In the genomic region with DNA sequence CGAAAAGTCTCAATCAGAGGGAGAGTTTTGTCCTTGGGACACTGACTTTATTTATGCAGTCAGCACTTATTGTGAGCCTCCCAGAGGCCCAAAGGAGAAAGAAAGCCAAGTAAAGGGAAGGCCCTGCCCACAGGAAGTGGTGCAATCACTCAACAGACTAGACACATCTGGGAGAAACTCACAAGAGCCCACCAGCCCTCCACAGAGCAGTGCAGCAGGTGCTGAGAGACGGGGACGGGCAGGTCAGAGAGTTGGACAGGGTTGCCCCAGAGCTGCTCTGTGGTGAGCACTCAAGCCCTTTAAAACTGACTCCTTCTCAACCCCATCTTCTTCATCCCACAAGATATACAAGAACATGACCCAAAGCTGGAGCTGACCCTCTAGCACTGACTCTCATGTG, we compare ENCODE assay signal across 1 cellular context.
TF ChIP-seq lines count a peak whose summit lies in the region.

No MANE protein-coding gene starts in this region.

TF ChIP-seq in GM23338, 12 proteins besides CTCF, POLR2A, EP300 and RAD21 (continued from another document):
- TF ChIP-seq, protein P1, sequence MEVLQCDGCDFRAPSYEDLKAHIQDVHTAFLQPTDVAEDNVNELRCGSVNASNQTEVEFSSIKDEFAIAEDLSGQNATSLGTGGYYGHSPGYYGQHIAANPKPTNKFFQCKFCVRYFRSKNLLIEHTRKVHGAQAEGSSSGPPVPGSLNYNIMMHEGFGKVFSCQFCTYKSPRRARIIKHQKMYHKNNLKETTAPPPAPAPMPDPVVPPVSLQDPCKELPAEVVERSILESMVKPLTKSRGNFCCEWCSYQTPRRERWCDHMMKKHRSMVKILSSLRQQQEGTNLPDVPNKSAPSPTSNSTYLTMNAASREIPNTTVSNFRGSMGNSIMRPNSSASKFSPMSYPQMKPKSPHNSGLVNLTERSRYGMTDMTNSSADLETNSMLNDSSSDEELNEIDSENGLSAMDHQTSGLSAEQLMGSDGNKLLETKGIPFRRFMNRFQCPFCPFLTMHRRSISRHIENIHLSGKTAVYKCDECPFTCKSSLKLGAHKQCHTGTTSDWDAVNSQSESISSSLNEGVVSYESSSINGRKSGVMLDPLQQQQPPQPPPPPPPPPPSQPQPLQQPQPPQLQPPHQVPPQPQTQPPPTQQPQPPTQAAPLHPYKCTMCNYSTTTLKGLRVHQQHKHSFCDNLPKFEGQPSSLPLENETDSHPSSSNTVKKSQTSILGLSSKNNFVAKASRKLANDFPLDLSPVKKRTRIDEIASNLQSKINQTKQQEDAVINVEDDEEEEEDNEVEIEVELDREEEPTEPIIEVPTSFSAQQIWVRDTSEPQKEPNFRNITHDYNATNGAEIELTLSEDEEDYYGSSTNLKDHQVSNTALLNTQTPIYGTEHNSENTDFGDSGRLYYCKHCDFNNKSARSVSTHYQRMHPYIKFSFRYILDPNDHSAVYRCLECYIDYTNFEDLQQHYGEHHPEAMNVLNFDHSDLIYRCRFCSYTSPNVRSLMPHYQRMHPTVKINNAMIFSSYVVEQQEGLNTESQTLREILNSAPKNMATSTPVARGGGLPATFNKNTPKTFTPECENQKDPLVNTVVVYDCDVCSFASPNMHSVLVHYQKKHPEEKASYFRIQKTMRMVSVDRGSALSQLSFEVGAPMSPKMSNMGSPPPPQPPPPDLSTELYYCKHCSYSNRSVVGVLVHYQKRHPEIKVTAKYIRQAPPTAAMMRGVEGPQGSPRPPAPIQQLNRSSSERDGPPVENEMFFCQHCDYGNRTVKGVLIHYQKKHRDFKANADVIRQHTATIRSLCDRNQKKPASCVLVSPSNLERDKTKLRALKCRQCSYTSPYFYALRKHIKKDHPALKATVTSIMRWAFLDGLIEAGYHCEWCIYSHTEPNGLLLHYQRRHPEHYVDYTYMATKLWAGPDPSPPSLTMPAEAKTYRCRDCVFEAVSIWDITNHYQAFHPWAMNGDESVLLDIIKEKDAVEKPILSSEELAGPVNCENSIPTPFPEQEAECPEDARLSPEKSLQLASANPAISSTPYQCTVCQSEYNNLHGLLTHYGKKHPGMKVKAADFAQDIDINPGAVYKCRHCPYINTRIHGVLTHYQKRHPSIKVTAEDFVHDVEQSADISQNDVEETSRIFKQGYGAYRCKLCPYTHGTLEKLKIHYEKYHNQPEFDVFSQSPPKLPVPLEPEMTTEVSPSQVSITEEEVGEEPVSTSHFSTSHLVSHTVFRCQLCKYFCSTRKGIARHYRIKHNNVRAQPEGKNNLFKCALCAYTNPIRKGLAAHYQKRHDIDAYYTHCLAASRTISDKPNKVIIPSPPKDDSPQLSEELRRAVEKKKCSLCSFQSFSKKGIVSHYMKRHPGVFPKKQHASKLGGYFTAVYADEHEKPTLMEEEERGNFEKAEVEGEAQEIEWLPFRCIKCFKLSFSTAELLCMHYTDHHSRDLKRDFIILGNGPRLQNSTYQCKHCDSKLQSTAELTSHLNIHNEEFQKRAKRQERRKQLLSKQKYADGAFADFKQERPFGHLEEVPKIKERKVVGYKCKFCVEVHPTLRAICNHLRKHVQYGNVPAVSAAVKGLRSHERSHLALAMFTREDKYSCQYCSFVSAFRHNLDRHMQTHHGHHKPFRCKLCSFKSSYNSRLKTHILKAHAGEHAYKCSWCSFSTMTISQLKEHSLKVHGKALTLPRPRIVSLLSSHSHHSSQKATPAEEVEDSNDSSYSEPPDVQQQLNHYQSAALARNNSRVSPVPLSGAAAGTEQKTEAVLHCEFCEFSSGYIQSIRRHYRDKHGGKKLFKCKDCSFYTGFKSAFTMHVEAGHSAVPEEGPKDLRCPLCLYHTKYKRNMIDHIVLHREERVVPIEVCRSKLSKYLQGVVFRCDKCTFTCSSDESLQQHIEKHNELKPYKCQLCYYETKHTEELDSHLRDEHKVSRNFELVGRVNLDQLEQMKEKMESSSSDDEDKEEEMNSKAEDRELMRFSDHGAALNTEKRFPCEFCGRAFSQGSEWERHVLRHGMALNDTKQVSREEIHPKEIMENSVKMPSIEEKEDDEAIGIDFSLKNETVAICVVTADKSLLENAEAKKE (CRISPR knock-in tag; IDR thresholded peaks at IDR 0.05), result no peak
- TF ChIP-seq EZH2phosphoT487 (IDR thresholded peaks at IDR 0.05; ENCODE audit: unreplicated experiment), result no peak
- TF ChIP-seq NANOG (IDR thresholded peaks at IDR 0.05; ENCODE audit: borderline replicate concordance), result no peak
- TF ChIP-seq POLR2AphosphoS5 (IDR thresholded peaks at IDR 0.05; ENCODE audit: low read depth), result no peak
- TF ChIP-seq STAT1 (IDR thresholded peaks at IDR 0.05; ENCODE audit: unreplicated experiment), result no peak
- TF ChIP-seq, protein P2, sequence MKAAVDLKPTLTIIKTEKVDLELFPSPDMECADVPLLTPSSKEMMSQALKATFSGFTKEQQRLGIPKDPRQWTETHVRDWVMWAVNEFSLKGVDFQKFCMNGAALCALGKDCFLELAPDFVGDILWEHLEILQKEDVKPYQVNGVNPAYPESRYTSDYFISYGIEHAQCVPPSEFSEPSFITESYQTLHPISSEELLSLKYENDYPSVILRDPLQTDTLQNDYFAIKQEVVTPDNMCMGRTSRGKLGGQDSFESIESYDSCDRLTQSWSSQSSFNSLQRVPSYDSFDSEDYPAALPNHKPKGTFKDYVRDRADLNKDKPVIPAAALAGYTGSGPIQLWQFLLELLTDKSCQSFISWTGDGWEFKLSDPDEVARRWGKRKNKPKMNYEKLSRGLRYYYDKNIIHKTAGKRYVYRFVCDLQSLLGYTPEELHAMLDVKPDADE (IDR thresholded peaks at IDR 0.05), result no peak
- no peak for TF ChIP-seq CREB1 (CRISPR knock-in tag; IDR thresholded peaks at IDR 0.05; ENCODE audit: low read depth)
- TF ChIP-seq, protein P3, sequence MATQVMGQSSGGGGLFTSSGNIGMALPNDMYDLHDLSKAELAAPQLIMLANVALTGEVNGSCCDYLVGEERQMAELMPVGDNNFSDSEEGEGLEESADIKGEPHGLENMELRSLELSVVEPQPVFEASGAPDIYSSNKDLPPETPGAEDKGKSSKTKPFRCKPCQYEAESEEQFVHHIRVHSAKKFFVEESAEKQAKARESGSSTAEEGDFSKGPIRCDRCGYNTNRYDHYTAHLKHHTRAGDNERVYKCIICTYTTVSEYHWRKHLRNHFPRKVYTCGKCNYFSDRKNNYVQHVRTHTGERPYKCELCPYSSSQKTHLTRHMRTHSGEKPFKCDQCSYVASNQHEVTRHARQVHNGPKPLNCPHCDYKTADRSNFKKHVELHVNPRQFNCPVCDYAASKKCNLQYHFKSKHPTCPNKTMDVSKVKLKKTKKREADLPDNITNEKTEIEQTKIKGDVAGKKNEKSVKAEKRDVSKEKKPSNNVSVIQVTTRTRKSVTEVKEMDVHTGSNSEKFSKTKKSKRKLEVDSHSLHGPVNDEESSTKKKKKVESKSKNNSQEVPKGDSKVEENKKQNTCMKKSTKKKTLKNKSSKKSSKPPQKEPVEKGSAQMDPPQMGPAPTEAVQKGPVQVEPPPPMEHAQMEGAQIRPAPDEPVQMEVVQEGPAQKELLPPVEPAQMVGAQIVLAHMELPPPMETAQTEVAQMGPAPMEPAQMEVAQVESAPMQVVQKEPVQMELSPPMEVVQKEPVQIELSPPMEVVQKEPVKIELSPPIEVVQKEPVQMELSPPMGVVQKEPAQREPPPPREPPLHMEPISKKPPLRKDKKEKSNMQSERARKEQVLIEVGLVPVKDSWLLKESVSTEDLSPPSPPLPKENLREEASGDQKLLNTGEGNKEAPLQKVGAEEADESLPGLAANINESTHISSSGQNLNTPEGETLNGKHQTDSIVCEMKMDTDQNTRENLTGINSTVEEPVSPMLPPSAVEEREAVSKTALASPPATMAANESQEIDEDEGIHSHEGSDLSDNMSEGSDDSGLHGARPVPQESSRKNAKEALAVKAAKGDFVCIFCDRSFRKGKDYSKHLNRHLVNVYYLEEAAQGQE (IDR thresholded peaks at IDR 0.05; ENCODE audit: unreplicated experiment), result no peak
- TF ChIP-seq ZNF331 (CRISPR knock-in tag; IDR thresholded peaks at IDR 0.05; ENCODE audit: low read depth), result no peak
- no peak for TF ChIP-seq JUNB (IDR thresholded peaks at IDR 0.05; ENCODE audit: unreplicated experiment)
- TF ChIP-seq EZH2 (IDR thresholded peaks at IDR 0.05; ENCODE audit: low read depth, unreplicated experiment), result no peak
